ENCODE assay signal across 24 cellular contexts in genomic region chr12:21580748-21581495, GRCh38.
"Had no signal": no experiment of that assay in that cellular context is flagged by ENCODE, and none has a peak within 500 bp of the region (broad histone marks: within the 10 kb centered on the region; RNA-seq: fewer than 3 reads in every experiment).

No MANE protein-coding gene starts in this region.

- DNase-seq: activated B cell treated with CpG ODN at 0.5 μM for 24 hours; activated CD4-positive, alpha-beta T cell treated with anti-CD3 and anti-CD28 coated beads, Interleukin-2, amount 50 U/mL, for 1 hour; activated CD8-positive, alpha-beta memory T cell treated with anti-CD3 and anti-CD28 coated beads, Interleukin-2, amount 10 ng/mL, durations not matched to agents 7 days and 5 days; activated CD8-positive, alpha-beta T cell treated with anti-CD3 and anti-CD28 coated beads, Interleukin-2, amount 10 ng/mL, durations not matched to agents 7 days and 5 days; activated naive CD4-positive, alpha-beta T cell; activated T-cell treated with anti-CD3 and anti-CD28 coated beads for 4 hours; activated T-cell treated with anti-CD3 and anti-CD28 coated beads, Interleukin-2, amount 50 U/mL, for 72 hours; anterior cingulate cortex; effector CD4-positive, alpha-beta T cell; foreskin keratinocyte; heart left ventricle; kidney glomerular epithelial cell; lower lobe of right lung; mesenchymal stem cell; naive thymus-derived CD8-positive, alpha-beta T cell; occipital lobe; right cardiac atrium; spleen; stimulated activated CD4-positive, alpha-beta T cell treated with anti-CD3 and anti-CD28 coated beads, Interleukin-4, amount 100 ng/mL, for 1 hour; trophoblast cell had no signal

- FAIRE-seq: bronchial epithelial cell, TTC549, urothelium cell line had no signal

- ATAC-seq: activated CD8-positive, alpha-beta memory T cell treated with anti-CD3 and anti-CD28 coated beads, Interleukin-2, amount 10 ng/mL, durations not matched to agents 7 days and 5 days; activated CD8-positive, alpha-beta T cell treated with anti-CD3 and anti-CD28 coated beads, Interleukin-2, amount 10 ng/mL, durations not matched to agents 7 days and 5 days; activated T-cell treated with anti-CD3 and anti-CD28 coated beads, Interleukin-2, amount 50 U/mL, for 72 hours; foreskin keratinocyte; heart left ventricle; left lobe of liver; lower lobe of right lung; naive thymus-derived CD8-positive, alpha-beta T cell; right cardiac atrium had no signal
